ENCODE assay signal across 8 cellular contexts in genomic region chr12:118377891-118378470, GRCh38. TPM values are rescaled to one million over a fixed set of nuclear protein-coding genes. Genes with fewer than 3 reads are reported as not detected.
A peak's percentile ranks its signal among the peaks of the same experiment; 100 is the strongest.
DNase-seq lines count a peak whose midpoint lies in the region; ATAC-seq and FAIRE-seq lines count a peak whose summit lies in the region.

No MANE protein-coding gene starts in this region.

- peaks cover 40% of the 10 kb centered on the region for H3K4me1 Mint-ChIP-seq in activated CD4-positive, alpha-beta memory T cell treated with anti-CD3 and anti-CD28 coated beads, Interleukin-2, amount 10 ng/mL, durations not matched to agents 7 days and 5 days

- H3K9ac ChIP-seq in mesenchymal stem cell (ENCODE audit: low read length) = peak overlapping the region; percentile 98

- H4K91ac ChIP-seq in mesenchymal stem cell (ENCODE audit: low read length) = no peak overlapping the region

- H3K9me3 Mint-ChIP-seq in activated CD4-positive, alpha-beta memory T cell treated with anti-CD3 and anti-CD28 coated beads, Interleukin-2, amount 10 ng/mL, durations not matched to agents 7 days and 5 days = no peaks in the 10 kb centered on the region

- H3K27me3 Mint-ChIP-seq in activated CD4-positive, alpha-beta memory T cell treated with anti-CD3 and anti-CD28 coated beads, Interleukin-2, amount 10 ng/mL, durations not matched to agents 7 days and 5 days = no peaks in the 10 kb centered on the region

- peak; percentile 94 for FAIRE-seq in GM19239 (lab: Jason Lieb, UNC)

- H2BK5ac ChIP-seq in mesenchymal stem cell (ENCODE audit: low read depth, low read length, poor library complexity, severe bottlenecking) = no peak overlapping the region

- H3K4me3 ChIP-seq in mesenchymal stem cell (ENCODE audit: insufficient read depth in 1 of 2, low read depth in 1 of 2, low read length in 2 of 2) = peak overlapping the region in 1 of 2 experiments; percentile 99

- peak overlapping the region; percentile 91 for H3K27ac Mint-ChIP-seq in activated CD4-positive, alpha-beta memory T cell treated with anti-CD3 and anti-CD28 coated beads, Interleukin-2, amount 10 ng/mL, durations not matched to agents 7 days and 5 days

- 10% methylated on average over 2 of the region's 8 CpGs for WGBS in mesenchymal stem cell

- no peaks in the 10 kb centered on the region for H3K27me3 ChIP-seq in mesenchymal stem cell (ENCODE audit: control insufficient read depth in 1 of 2, insufficient read depth in 1 of 2, low read length in 2 of 2)

- POLR2A ChIA-PET in activated CD4-positive, alpha-beta memory T cell treated with anti-CD3 and anti-CD28 coated beads, Interleukin-2, amount 10 ng/mL, durations not matched to agents 7 days and 5 days (lab: Charles Lee) = interaction anchor here (0.8 to 5.9 kb wide), 5 partner anchors 17 to 257 kb away, joined by 3 to 106 read pairs (median 15); partner anchors contain the start of gene PEBP1

- peaks cover 2% of the 10 kb centered on the region for H3K4me1 ChIP-seq in mesenchymal stem cell (ENCODE audit: control insufficient read depth, insufficient read depth, low read depth, low read length)

- peak; percentile 71 for DNase-seq in AG08395 (ENCODE audit: low spot score)
- no peak for DNase-seq in GM19239 (ENCODE audit: insufficient read length, low spot score)
- peak; percentile 62 for DNase-seq in NCI-H774 (lab: John Stamatoyannopoulos, UW)
- peak; percentile 82 for DNase-seq in activated CD4-positive, alpha-beta memory T cell treated with anti-CD3 and anti-CD28 coated beads, Interleukin-2, amount 10 ng/mL, durations not matched to agents 7 days and 5 days
- DNase-seq in effector CD4-positive, alpha-beta T cell = peak; percentile 65
- peak; percentile 68 for DNase-seq in mesenchymal stem cell
- DNase-seq in stimulated activated CD8-positive, alpha-beta memory T cell treated with anti-CD3 and anti-CD28 coated beads, Interleukin-15, amount 100 ng/mL, for 24 hours (ENCODE audit: low read depth) = peak; percentile 65

- no peak overlapping the region for H3K23ac ChIP-seq in mesenchymal stem cell (ENCODE audit: low read length in 2 of 2)

- H3K4me2 ChIP-seq in mesenchymal stem cell (ENCODE audit: low read length, poor library complexity, severe bottlenecking) = peak overlapping the region; percentile 97

- H2BK120ac ChIP-seq in mesenchymal stem cell (ENCODE audit: low read depth, low read length) = no peak overlapping the region

- H3K9me3 ChIP-seq in mesenchymal stem cell (ENCODE audit: control insufficient read depth, low read length) = no peaks in the 10 kb centered on the region

- CTCF ChIA-PET in activated CD4-positive, alpha-beta memory T cell treated with anti-CD3 and anti-CD28 coated beads, Interleukin-2, amount 10 ng/mL, durations not matched to agents 7 days and 5 days (lab: Charles Lee) = interaction anchor here (0.6 to 4.9 kb wide), 21 partner anchors 11 to 1626 kb away, joined by 3 to 138 read pairs (median 5); partner anchors contain the start of genes RFC5 and WSB2

- no peak overlapping the region for H3K14ac ChIP-seq in mesenchymal stem cell (ENCODE audit: low read length in 2 of 2)

- peak overlapping the region; percentile 6 for H3K27ac ChIP-seq in mesenchymal stem cell (ENCODE audit: low read length, poor library complexity, severe bottlenecking)

- ATAC-seq in GM19395 (IDR thresholded peaks at IDR 0.05; ENCODE audit: unreplicated experiment) = no peak

- H4K8ac ChIP-seq in mesenchymal stem cell (ENCODE audit: low read length) = peak overlapping the region; percentile 48

- H3K4me3 Mint-ChIP-seq in activated CD4-positive, alpha-beta memory T cell treated with anti-CD3 and anti-CD28 coated beads, Interleukin-2, amount 10 ng/mL, durations not matched to agents 7 days and 5 days = peak overlapping the region; percentile 97

- no peak overlapping the region for H2BK12ac ChIP-seq in mesenchymal stem cell (ENCODE audit: low read length in 2 of 2)

- H3K18ac ChIP-seq in mesenchymal stem cell (ENCODE audit: low read depth in 1 of 2, low read length in 2 of 2) = no peak overlapping the region

- H3K79me1 ChIP-seq in mesenchymal stem cell (replicated peaks; ENCODE audit: low read length, poor library complexity, severe bottlenecking) = peaks cover 29% of the 10 kb centered on the region

- H3K36me3 Mint-ChIP-seq in activated CD4-positive, alpha-beta memory T cell treated with anti-CD3 and anti-CD28 coated beads, Interleukin-2, amount 10 ng/mL, durations not matched to agents 7 days and 5 days (ENCODE audit: low read depth) = peaks cover 15% of the 10 kb centered on the region

- H3K4ac ChIP-seq in mesenchymal stem cell (ENCODE audit: low read depth in 1 of 2, low read length in 2 of 2) = no peak overlapping the region

- H2BK15ac ChIP-seq in mesenchymal stem cell (ENCODE audit: low read depth, poor library complexity, severe bottlenecking) = no peak overlapping the region

- H3K36me3 ChIP-seq in mesenchymal stem cell (ENCODE audit: control insufficient read depth in 1 of 2, insufficient read depth in 2 of 2, low read depth in 1 of 2, low read length in 2 of 2) = peaks cover 25 to 31% of the 10 kb centered on the region in 2 experiments

- H2AK5ac ChIP-seq in mesenchymal stem cell (ENCODE audit: low read length, severe bottlenecking) = no peak overlapping the region

- H2AFZ ChIP-seq in mesenchymal stem cell (ENCODE audit: low read depth, low read length) = no peak overlapping the region

RNA-seq across cellular contexts. Expression of gene SUDS3, which starts 1.6 kb away (rescaled TPM):
- 10 to 100 TPM; 27.8 to 28.6 TPM for total RNA-seq in activated CD4-positive, alpha-beta memory T cell treated with anti-CD3 and anti-CD28 coated beads, Interleukin-2, amount 10 ng/mL, durations not matched to agents 7 days and 5 days
- polyA plus RNA-seq in mesenchymal stem cell (2013, experiment 1 of 2) = 19.3 TPM
- polyA plus RNA-seq in mesenchymal stem cell (2013, experiment 2 of 2) = 19.4 TPM

RNA-seq across cellular contexts. Expression of gene TAOK3, which starts 5.3 kb away (rescaled TPM):
- 10 to 100 TPM; 61.9 to 65.5 TPM for total RNA-seq in activated CD4-positive, alpha-beta memory T cell treated with anti-CD3 and anti-CD28 coated beads, Interleukin-2, amount 10 ng/mL, durations not matched to agents 7 days and 5 days
- polyA plus RNA-seq in mesenchymal stem cell (2013, experiment 1 of 2) = 31.9 TPM
- 31.5 TPM for polyA plus RNA-seq in mesenchymal stem cell (2013, experiment 2 of 2)
